Comparison of ENCODE assay signal across 9 cellular contexts in the genomic region with DNA sequence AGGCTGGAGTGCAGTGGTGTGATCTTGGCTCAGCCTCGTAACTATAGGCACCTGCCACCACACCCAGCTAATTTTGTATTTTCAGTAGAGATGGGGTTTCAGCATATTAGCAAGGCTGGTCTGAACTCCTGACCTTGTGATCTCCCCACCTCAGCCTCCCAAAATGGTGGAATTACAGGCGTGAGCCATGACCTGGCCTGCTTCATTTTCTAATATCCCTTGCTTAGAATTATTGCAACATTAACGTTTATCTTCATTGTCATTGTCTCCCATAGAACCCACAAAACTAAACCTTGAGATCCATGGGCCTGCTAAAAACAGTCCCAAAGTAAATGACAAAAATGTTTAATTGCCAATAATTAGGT. TPM values are rescaled to one million over a fixed set of nuclear protein-coding genes. Genes with fewer than 3 reads are reported as not detected.
A peak's percentile ranks its signal among the peaks of the same experiment; 100 is the strongest.
DNase-seq lines count a peak whose midpoint lies in the region; ATAC-seq and TF ChIP-seq lines count a peak whose summit lies in the region.
"Had no signal": no experiment of that assay in that cellular context is flagged by ENCODE, and none has a peak within 500 bp of the region (broad histone marks: within the 10 kb centered on the region; RNA-seq: fewer than 3 reads in every experiment).

No MANE protein-coding gene starts in this region.

- CTCF ChIA-PET in activated naive CD4-positive, alpha-beta T cell treated with anti-CD3 and anti-CD28 coated beads for 36 hours (lab: Charles Lee): interaction anchor here (1.0 to 5.2 kb wide), 4 partner anchors 9 to 97 kb away, joined by 3 to 44 read pairs (median 5); no protein-coding TSS in a partner anchor

- no peak for DNase-seq in activated naive CD4-positive, alpha-beta T cell treated with anti-CD3 and anti-CD28 coated beads for 36 hours
- DNase-seq in activated naive CD4-positive, alpha-beta T cell treated with Interleukin-2 at 50 U/mL for 16 hours: no peak
- DNase-seq in effector memory CD8-positive, alpha-beta T cell: no peak
- DNase-seq in stimulated activated naive CD8-positive, alpha-beta T cell treated with anti-CD3 and anti-CD28 coated beads, Interleukin-15, amount 100 ng/mL, for 72 hours: no peak
- no peak for DNase-seq in NK-92 (lab: John Stamatoyannopoulos, UW; ENCODE audit: unreplicated experiment)
- DNase-seq: NCI-H146 had no signal

- peaks cover 60% of the 10 kb centered on the region for H3K36me3 ChIP-seq in OCI-LY3 (replicated peaks; ENCODE audit: low read depth, low read length)

- ATAC-seq in effector memory CD8-positive, alpha-beta T cell (replicated peaks): no peak
- peak; percentile 5 for ATAC-seq in stimulated activated naive CD8-positive, alpha-beta T cell treated with anti-CD3 and anti-CD28 coated beads, Interleukin-15, amount 100 ng/mL, for 72 hours
- ATAC-seq in GM19023 (IDR thresholded peaks at IDR 0.05; ENCODE audit: unreplicated experiment) (no peak), HG02623 (IDR thresholded peaks at IDR 0.05; ENCODE audit: unreplicated experiment) (no peak)

- H3K4me3 ChIP-seq in OCI-LY3 (ENCODE audit: low read length): no peak overlapping the region

- H3K9ac ChIP-seq in OCI-LY3 (ENCODE audit: low read length): no peak overlapping the region

- peaks cover 63% of the 10 kb centered on the region for H4K20me1 ChIP-seq in OCI-LY3 (ENCODE audit: insufficient read depth, low read length)

- peak overlapping the region; percentile 4 for H3K4me3 Mint-ChIP-seq in activated naive CD4-positive, alpha-beta T cell treated with anti-CD3 and anti-CD28 coated beads for 36 hours
- H3K4me3 Mint-ChIP-seq in effector memory CD8-positive, alpha-beta T cell: peak overlapping the region; percentile 35 to 96
- peak overlapping the region in 1 of 2 donors; percentile 33 for H3K4me3 Mint-ChIP-seq in stimulated activated naive CD8-positive, alpha-beta T cell treated with anti-CD3 and anti-CD28 coated beads, Interleukin-15, amount 100 ng/mL, for 72 hours

- H2AFZ ChIP-seq in OCI-LY3 (ENCODE audit: low read depth, low read length): no peak overlapping the region

- H3K27me3 ChIP-seq in OCI-LY3 (ENCODE audit: low read depth, low read length): no peaks in the 10 kb centered on the region

- no peak for TF ChIP-seq CTCF in OCI-LY3 (IDR thresholded peaks at IDR 0.05; ENCODE audit: low read depth, low read length)

- no peaks in the 10 kb centered on the region for H3K27me3 Mint-ChIP-seq in activated naive CD4-positive, alpha-beta T cell treated with anti-CD3 and anti-CD28 coated beads for 36 hours (ENCODE audit: low read depth)
- no peaks in the 10 kb centered on the region for H3K27me3 Mint-ChIP-seq in effector memory CD8-positive, alpha-beta T cell
- H3K27me3 Mint-ChIP-seq in stimulated activated naive CD8-positive, alpha-beta T cell treated with anti-CD3 and anti-CD28 coated beads, Interleukin-15, amount 100 ng/mL, for 72 hours: no peaks in the 10 kb centered on the region

- H3K27ac ChIP-seq in OCI-LY3 (ENCODE audit: low read length): peak overlapping the region; percentile 75

- H3K36me3 Mint-ChIP-seq in activated naive CD4-positive, alpha-beta T cell treated with anti-CD3 and anti-CD28 coated beads for 36 hours (ENCODE audit: low read depth): peaks cover 40% of the 10 kb centered on the region
- peaks cover 71% of the 10 kb centered on the region for H3K36me3 Mint-ChIP-seq in effector memory CD8-positive, alpha-beta T cell (ENCODE audit: insufficient read depth)

- intact Hi-C loops in activated naive CD4-positive, alpha-beta T cell treated with anti-CD3 and anti-CD28 coated beads for 36 hours (cut with micrococcal nuclease): loop anchor here (1.0 to 2.0 kb wide), 4 partner anchors 46 to 218 kb away; no protein-coding TSS in a partner anchor

- H3K9me3 Mint-ChIP-seq in activated naive CD4-positive, alpha-beta T cell treated with anti-CD3 and anti-CD28 coated beads for 36 hours: no peaks in the 10 kb centered on the region
- H3K9me3 Mint-ChIP-seq in effector memory CD8-positive, alpha-beta T cell: no peaks in the 10 kb centered on the region
- H3K9me3 Mint-ChIP-seq in stimulated activated naive CD8-positive, alpha-beta T cell treated with anti-CD3 and anti-CD28 coated beads, Interleukin-15, amount 100 ng/mL, for 72 hours: no peaks in the 10 kb centered on the region

- peaks cover 25% of the 10 kb centered on the region for H3K4me1 Mint-ChIP-seq in activated naive CD4-positive, alpha-beta T cell treated with anti-CD3 and anti-CD28 coated beads for 36 hours (ENCODE audit: low read depth)
- H3K4me1 Mint-ChIP-seq in effector memory CD8-positive, alpha-beta T cell (ENCODE audit: low read depth in 2 of 2): peaks cover 38 to 50% of the 10 kb centered on the region in 2 donors
- H3K4me1 Mint-ChIP-seq in stimulated activated naive CD8-positive, alpha-beta T cell treated with anti-CD3 and anti-CD28 coated beads, Interleukin-15, amount 100 ng/mL, for 72 hours: peaks cover 48% of the 10 kb centered on the region

- peaks cover 60% of the 10 kb centered on the region for H3K4me1 ChIP-seq in OCI-LY3 (ENCODE audit: low read length)

- no peaks in the 10 kb centered on the region for H3K9me3 ChIP-seq in OCI-LY3 (ENCODE audit: insufficient read depth, low read length)

- H3K4me2 ChIP-seq in OCI-LY3 (ENCODE audit: low read length): peak overlapping the region; percentile 33; the same call in 1 of the 2 replicates

- H3K27ac Mint-ChIP-seq in activated naive CD4-positive, alpha-beta T cell treated with anti-CD3 and anti-CD28 coated beads for 36 hours: peak overlapping the region; percentile 83
- H3K27ac Mint-ChIP-seq in effector memory CD8-positive, alpha-beta T cell: peak overlapping the region; percentile 85
- peak overlapping the region; percentile 81 to 97 for H3K27ac Mint-ChIP-seq in stimulated activated naive CD8-positive, alpha-beta T cell treated with anti-CD3 and anti-CD28 coated beads, Interleukin-15, amount 100 ng/mL, for 72 hours

- peaks cover 24% of the 10 kb centered on the region for H3K79me2 ChIP-seq in OCI-LY3 (ENCODE audit: low read length)

RNA-seq across cellular contexts. Expression of gene EEF1A1, which starts 6.1 kb away (rescaled TPM):
- total RNA-seq in activated naive CD4-positive, alpha-beta T cell treated with anti-CD3 and anti-CD28 coated beads for 36 hours: over 10,000 TPM; 18,342 to 18,732 TPM

RNA-seq across cellular contexts. Expression of gene MTO1, which starts 53.2 kb away (rescaled TPM):
- 10 to 100 TPM; 38.7 to 47.1 TPM for total RNA-seq in activated naive CD4-positive, alpha-beta T cell treated with anti-CD3 and anti-CD28 coated beads for 36 hours
